14 cellular contexts compared by ENCODE assay signal in genomic region chr4:124067031-124067430, GRCh38.
DNase-seq lines count a peak whose midpoint lies in the region; ATAC-seq, FAIRE-seq and TF ChIP-seq lines count a peak whose summit lies in the region.
"Had no signal": no experiment of that assay in that cellular context is flagged by ENCODE, and none has a peak within 500 bp of the region (broad histone marks: within the 10 kb centered on the region; RNA-seq: fewer than 3 reads in every experiment).

No MANE protein-coding gene starts in this region.

- no peaks in the 10 kb centered on the region for H3K27me3 ChIP-seq in left ventricle myocardium inferior (ENCODE audit: low read depth)
- no peaks in the 10 kb centered on the region for H3K27me3 ChIP-seq in bronchial epithelial cell (ENCODE audit: control insufficient read depth, insufficient read depth, low read length)
- H3K27me3 ChIP-seq: BLaER1 treated with 17β-estradiol and CSF1 and Interleukin-3, amounts not matched to agents 10 nM and 100 nM had no signal

- TF ChIP-seq CTCF in left ventricle myocardium inferior (IDR thresholded peaks at IDR 0.05; ENCODE audit: borderline replicate concordance): no peak
- no peak for TF ChIP-seq CTCF in bronchial epithelial cell (IDR thresholded peaks at IDR 0.05; ENCODE audit: insufficient read depth, low read length, severe bottlenecking)

- H3K36me3 ChIP-seq in left ventricle myocardium inferior: no peaks in the 10 kb centered on the region
- no peaks in the 10 kb centered on the region for H3K36me3 ChIP-seq in bronchial epithelial cell (ENCODE audit: control insufficient read depth, insufficient read depth, low read length)
- H3K36me3 ChIP-seq: BLaER1 treated with 17β-estradiol and CSF1 and Interleukin-3, amounts not matched to agents 10 nM and 100 nM had no signal

- H3K4me3 ChIP-seq in left ventricle myocardium inferior (no peak overlapping the region), bronchial epithelial cell (ENCODE audit: low read depth, low read length) (no peak overlapping the region)
- H3K4me3 ChIP-seq: BLaER1 treated with 17β-estradiol and CSF1 and Interleukin-3, amounts not matched to agents 10 nM and 100 nM had no signal

- peak overlapping the region; percentile 9 for H3K27ac ChIP-seq in left ventricle myocardium inferior (replicated peaks)

- intact Hi-C loops in left ventricle myocardium inferior (cut with micrococcal nuclease) (no loop called here), left cardiac atrium (cut with DNase I) (no loop called here)

- no peak for ATAC-seq in left cardiac atrium
- ATAC-seq: HCT116, HepG2 had no signal

- no peak for DNase-seq in left ventricle myocardium inferior
- DNase-seq in left cardiac atrium: no peak
- DNase-seq in bronchial epithelial cell (ENCODE audit: low read depth): peak; percentile 53
- peak; percentile 47 for DNase-seq in iris pigment epithelial cell (ENCODE audit: low read depth)
- DNase-seq in NCI-H187 (lab: John Stamatoyannopoulos, UW): no peak
- DNase-seq in HTR-8/SVneo (ENCODE audit: insufficient read length, low spot score): no peak
- DNase-seq in RPMI8226: no peak
- DNase-seq: 8988T; AML-193; CD4-positive, CD25-positive, alpha-beta regulatory T cell; DMS53 had no signal

- peaks cover 38% of the 10 kb centered on the region for H3K9me3 ChIP-seq in left ventricle myocardium inferior (replicated peaks)

- peaks cover 6% of the 10 kb centered on the region for H3K4me1 ChIP-seq in left ventricle myocardium inferior

- no peak for FAIRE-seq in bronchial epithelial cell (lab: Jason Lieb, UNC)
- FAIRE-seq in HTR-8/SVneo (lab: Jason Lieb, UNC): no peak
- FAIRE-seq: HepG2 had no signal

Comparison
In these comparisons a context has a peak if more than half of its experiments do, and no peak if none do; other contexts are left out.
1. DNase-seq: peak in bronchial epithelial cell (single experiment) and iris pigment epithelial cell (single experiment); none in left ventricle myocardium inferior (single experiment), left cardiac atrium (single experiment), NCI-H187 (0 of 2), HTR-8/SVneo (single experiment) and RPMI8226 (single experiment).